In genomic region chr16:8512941-8513624, GRCh38 we compare ENCODE assay signal across 21 cellular contexts.
DNase-seq lines count a peak whose midpoint lies in the region; ATAC-seq and TF ChIP-seq lines count a peak whose summit lies in the region.
"Had no signal": no experiment of that assay in that cellular context is flagged by ENCODE, and none has a peak within 500 bp of the region (broad histone marks: within the 10 kb centered on the region; RNA-seq: fewer than 3 reads in every experiment).

No MANE protein-coding gene starts in this region.

- no peak for TF ChIP-seq CTCF in GM12864 (IDR thresholded peaks at IDR 0.05; ENCODE audit: low read depth, low read length, missing control alignments)

- intact Hi-C loops in left colon (cut with DNase I, micrococcal nuclease), result no loop called here

- no peak overlapping the region for H3K4me3 ChIP-seq in GM12864 (ENCODE audit: low read depth, low read length)
- H3K4me3 ChIP-seq: A549, GM23248, MG63 had no signal

- ATAC-seq in GM19463 (IDR thresholded peaks at IDR 0.05; ENCODE audit: unreplicated experiment), result peak; percentile 66
- ATAC-seq in HG03159 (IDR thresholded peaks at IDR 0.05; ENCODE audit: unreplicated experiment), result peak; percentile 61
- ATAC-seq in left colon, result peak; percentile 73
- ATAC-seq in HG02759 (IDR thresholded peaks at IDR 0.05; ENCODE audit: unreplicated experiment), result no peak
- ATAC-seq: A549, SK-N-SH treated with all-trans-retinoic acid at 6 μM for 48 hours had no signal

- DNase-seq in GM12864 (ENCODE audit: low read depth) (peak; percentile 35), left colon (peak in 1 of 2 donors; percentile 44), HuH-7 (ENCODE audit: low spot score) (no peak), D341Med (ENCODE audit: low spot score) (no peak)
- DNase-seq in activated effector memory CD4-positive, alpha-beta T cell treated with Interleukin-2 at 50 U/mL for 16 hours, result no peak
- DNase-seq: COR-L47; DMS153; GM23248; HCEC 1CT; IMR-90; Karpas-422; MG63; NCI-H1092 treated with DMSO at 0.1 percent for 48 hours; NCI-H69; NK-92 treated with Interleukin-12 subunit alpha and Interleukin-12 subunit beta, amount 100 ng/mL, for 24 hours; SHP77 treated with DMSO at 0.1 percent for 48 hours had no signal
